In genomic region chr7:97117372-97118188, GRCh38 we compare ENCODE assay signal across 1 cellular context.
TF ChIP-seq lines count a peak whose summit lies in the region.

TSS of gene SDHAF3 (plus strand) at chr7:97117698. CDS start at chr7:97117724, 26 bp downstream.

TF ChIP-seq in SK-N-SH, 30 proteins besides CTCF, POLR2A, EP300 and RAD21 (continued from another document):
- TF ChIP-seq, protein P1, sequence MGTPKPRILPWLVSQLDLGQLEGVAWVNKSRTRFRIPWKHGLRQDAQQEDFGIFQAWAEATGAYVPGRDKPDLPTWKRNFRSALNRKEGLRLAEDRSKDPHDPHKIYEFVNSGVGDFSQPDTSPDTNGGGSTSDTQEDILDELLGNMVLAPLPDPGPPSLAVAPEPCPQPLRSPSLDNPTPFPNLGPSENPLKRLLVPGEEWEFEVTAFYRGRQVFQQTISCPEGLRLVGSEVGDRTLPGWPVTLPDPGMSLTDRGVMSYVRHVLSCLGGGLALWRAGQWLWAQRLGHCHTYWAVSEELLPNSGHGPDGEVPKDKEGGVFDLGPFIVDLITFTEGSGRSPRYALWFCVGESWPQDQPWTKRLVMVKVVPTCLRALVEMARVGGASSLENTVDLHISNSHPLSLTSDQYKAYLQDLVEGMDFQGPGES (IDR thresholded peaks at IDR 0.05; ENCODE audit: low read depth, low read length) = no peak
- no peak for TF ChIP-seq YY1 (IDR thresholded peaks at IDR 0.05; ENCODE audit: low read depth)
- peak; percentile 84 for TF ChIP-seq NRF1 (IDR thresholded peaks at IDR 0.05; ENCODE audit: low read depth, low read length)
- no peak for TF ChIP-seq FOSL2 (IDR thresholded peaks at IDR 0.05; ENCODE audit: borderline replicate concordance, low read depth)
- peak; percentile 99 for TF ChIP-seq POLR2AphosphoS5 (IDR thresholded peaks at IDR 0.05; ENCODE audit: low read depth, low read length)
- peak; percentile 57; the same call in 1 of the 2 replicates for TF ChIP-seq RFX5 (IDR thresholded peaks at IDR 0.05; ENCODE audit: low read length)
- peak; percentile 85 for TF ChIP-seq RCOR1 (IDR thresholded peaks at IDR 0.05; ENCODE audit: low read length)
- peak; percentile 94 for TF ChIP-seq CHD2 (IDR thresholded peaks at IDR 0.05; ENCODE audit: low read length, partially characterized antibody)
- no peak for TF ChIP-seq EZH2phosphoT487 (IDR thresholded peaks at IDR 0.05; ENCODE audit: borderline replicate concordance, low read depth)
- TF ChIP-seq GATA2 (CRISPR knock-in tag; IDR thresholded peaks at IDR 0.05) = no peak
- TF ChIP-seq MEF2A (IDR thresholded peaks at IDR 0.05; ENCODE audit: borderline replicate concordance, low read depth) = no peak
- TF ChIP-seq, protein P2, sequence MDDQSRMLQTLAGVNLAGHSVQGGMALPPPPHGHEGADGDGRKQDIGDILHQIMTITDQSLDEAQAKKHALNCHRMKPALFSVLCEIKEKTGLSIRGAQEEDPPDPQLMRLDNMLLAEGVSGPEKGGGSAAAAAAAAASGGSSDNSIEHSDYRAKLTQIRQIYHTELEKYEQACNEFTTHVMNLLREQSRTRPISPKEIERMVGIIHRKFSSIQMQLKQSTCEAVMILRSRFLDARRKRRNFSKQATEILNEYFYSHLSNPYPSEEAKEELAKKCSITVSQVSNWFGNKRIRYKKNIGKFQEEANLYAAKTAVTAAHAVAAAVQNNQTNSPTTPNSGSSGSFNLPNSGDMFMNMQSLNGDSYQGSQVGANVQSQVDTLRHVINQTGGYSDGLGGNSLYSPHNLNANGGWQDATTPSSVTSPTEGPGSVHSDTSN (IDR thresholded peaks at IDR 0.05) = peak; percentile 31; the same call in 1 of the 2 replicates
- peak; percentile 98 for TF ChIP-seq MXI1 (IDR thresholded peaks at IDR 0.05; ENCODE audit: low read depth, low read length)
- TF ChIP-seq, protein P3, sequence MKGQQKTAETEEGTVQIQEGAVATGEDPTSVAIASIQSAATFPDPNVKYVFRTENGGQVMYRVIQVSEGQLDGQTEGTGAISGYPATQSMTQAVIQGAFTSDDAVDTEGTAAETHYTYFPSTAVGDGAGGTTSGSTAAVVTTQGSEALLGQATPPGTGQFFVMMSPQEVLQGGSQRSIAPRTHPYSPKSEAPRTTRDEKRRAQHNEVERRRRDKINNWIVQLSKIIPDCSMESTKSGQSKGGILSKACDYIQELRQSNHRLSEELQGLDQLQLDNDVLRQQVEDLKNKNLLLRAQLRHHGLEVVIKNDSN (IDR thresholded peaks at IDR 0.05; ENCODE audit: borderline replicate concordance, low read depth) = 0 out of 2 replicates have a peak, but pooled peaks have one; percentile 23
- peak; percentile 49; the same call in 1 of the 2 replicates for TF ChIP-seq TCF12 (IDR thresholded peaks at IDR 0.05)
